ENCODE assay signal across 13 cellular contexts in the genomic region with DNA sequence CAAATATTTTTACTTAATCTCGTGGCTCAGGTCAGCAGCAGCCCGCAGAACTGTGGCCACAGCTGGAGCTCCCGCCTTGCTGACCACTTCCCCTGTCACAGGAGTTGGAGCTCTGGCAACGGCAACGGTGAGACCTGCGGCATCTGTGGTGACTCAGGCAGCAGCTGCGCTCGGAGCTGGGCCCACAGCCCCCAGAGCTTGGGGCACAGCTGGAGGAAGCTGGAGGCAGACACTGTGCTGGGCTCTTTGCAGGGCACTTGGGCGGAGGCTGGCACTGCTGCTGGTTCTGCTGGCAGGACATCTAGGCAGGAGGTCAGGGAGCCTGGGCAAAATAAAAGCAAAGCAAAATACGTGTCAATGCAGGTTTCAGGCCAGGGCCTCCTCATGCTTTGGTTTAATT. TPM values are rescaled to one million over a fixed set of nuclear protein-coding genes. Genes with fewer than 3 reads are reported as not detected.
DNase-seq lines count a peak whose midpoint lies in the region; ATAC-seq, FAIRE-seq and TF ChIP-seq lines count a peak whose summit lies in the region.
"Had no signal": no experiment of that assay in that cellular context is flagged by ENCODE, and none has a peak within 500 bp of the region (broad histone marks: within the 10 kb centered on the region; RNA-seq: fewer than 3 reads in every experiment).

A gene with protein sequence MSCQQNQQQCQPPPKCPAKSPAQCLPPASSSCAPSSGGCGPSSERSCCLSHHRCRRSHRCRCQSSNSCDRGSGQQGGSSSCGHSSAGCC (minus strand): TSS at position 301 of the 400 bp plus-strand sequence. CDS start 0 bp downstream, at position 301.

- H3K27ac ChIP-seq in GM23248 (no peak within 1 kb of the TSS), breast epithelium (no peak within 1 kb of the TSS)
- H3K27ac ChIP-seq: coronary artery, parathyroid adenoma, VCaP had no signal

- peaks cover 5% of the 10 kb centered on the region; the same call in 1 of the 2 replicates for H3K4me1 ChIP-seq in GM23248 (ENCODE audit: insufficient read depth)
- no peaks in the 10 kb centered on the region for H3K4me1 ChIP-seq in breast epithelium
- H3K4me1 ChIP-seq: parathyroid adenoma had no signal

- no peaks in the 10 kb centered on the region for H3K36me3 ChIP-seq in GM23248 (ENCODE audit: low read depth)
- H3K36me3 ChIP-seq in breast epithelium: no peaks in the 10 kb centered on the region

- in situ Hi-C loops in GM23248 (cut with MboI): no loop called here

- H3K4me2 ChIP-seq in GM23248 (ENCODE audit: unreplicated experiment): no peak within 1 kb of the TSS

- no peaks in the 10 kb centered on the region for H3F3A ChIP-seq in GM23248 (ENCODE audit: insufficient read depth)

- no peak for FAIRE-seq in HTR-8/SVneo (lab: Jason Lieb, UNC)

- DNase-seq in A172 (ENCODE audit: low spot score) (peak; percentile 36), GM23248 (peak; percentile 31), NOMO-1 treated with DMSO at 0.1 percent for 48 hours (lab: John Stamatoyannopoulos, UW; ENCODE audit: unreplicated experiment) (peak; percentile 39), left lobe of liver (ENCODE audit: low spot score) (peak; percentile 53), HTR-8/SVneo (ENCODE audit: insufficient read length, low spot score) (no peak), breast epithelium (ENCODE audit: low spot score in 2 of 2) (no peak), AG08396 (ENCODE audit: low spot score) (no peak)
- DNase-seq: activated T-cell treated with anti-CD3 and anti-CD28 coated beads for 4 hours had no signal

- H2AFZ ChIP-seq in GM23248: no peak within 1 kb of the TSS; the same call in 1 of the 2 replicates
- H2AFZ ChIP-seq: parathyroid adenoma had no signal

- no peaks in the 10 kb centered on the region for H4K20me1 ChIP-seq in GM23248 (ENCODE audit: insufficient read depth)

- H3K79me2 ChIP-seq in GM23248 (ENCODE audit: insufficient read depth): no peaks in the 10 kb centered on the region
- H3K79me2 ChIP-seq: parathyroid adenoma had no signal

- intact Hi-C loops in breast epithelium (cut with DNase I; ENCODE audit: low total_unique reads): no loop called here

- 35 to 40% methylated on average over 10 of the region's 10 CpGs for WGBS in GM23248 (ENCODE audit: low coverage in 1 of 2, low lambda C conversion rate in 2 of 2, missing lambda C conversion rate in 2 of 2), 2 experiments

- no peak for TF ChIP-seq CTCF in breast epithelium (IDR thresholded peaks at IDR 0.05)

- ATAC-seq in left lobe of liver (peak; percentile 93), HG03175 (IDR thresholded peaks at IDR 0.05; ENCODE audit: unreplicated experiment) (no peak)

- H3K9me2 ChIP-seq in GM23248 (ENCODE audit: insufficient read depth): no peaks in the 10 kb centered on the region

- no peak for TF ChIP-seq POLR2A in breast epithelium (IDR thresholded peaks at IDR 0.05)

- H3K9me3 ChIP-seq in GM23248 (ENCODE audit: low read depth) (no peaks in the 10 kb centered on the region), breast epithelium (peaks cover 5 to 19% of the 10 kb centered on the region in 2 donors)

- H3K9ac ChIP-seq in GM23248: no peak within 1 kb of the TSS
- H3K9ac ChIP-seq: parathyroid adenoma had no signal

- H3K4me3 ChIP-seq in GM23248: no peak within 1 kb of the TSS
- no peak within 1 kb of the TSS for H3K4me3 ChIP-seq in breast epithelium
- H3K4me3 ChIP-seq: coronary artery, lung had no signal

- H3K27me3 ChIP-seq in GM23248 (replicated peaks; ENCODE audit: insufficient read depth): no peaks in the 10 kb centered on the region; the same call in 1 of the 2 replicates
- H3K27me3 ChIP-seq in breast epithelium: peaks cover 0 to 4% of the 10 kb centered on the region in 2 donors

RNA-seq across cellular contexts. Expression of the gene that starts here (rescaled TPM):
- not detected in 2 replicates for total RNA-seq in A172 (2014; rRNA removed; shearing (Covaris generic))
- not detected in 2 replicates for total RNA-seq in GM23248 (2014; rRNA removed; shearing (Covaris generic))
- polyA plus RNA-seq in GM23248 (2016; fragmentation: Nextera tagmentation; extraction: Ambion mirVana): 1.4 TPM in 1 of 2 replicates, not detected in the other
- not detected for total RNA-seq in left lobe of liver
- not detected for total RNA-seq in breast epithelium
- total RNA-seq: lung had no signal
- polyA plus RNA-seq: lung had no signal

Comparison
In these comparisons a context has a peak if more than half of its experiments do, and no peak if none do; other contexts are left out.
1. Peak in DNase-seq in A172; RNA of the gene not detected or under 1 TPM.
2. Peak in DNase-seq and ATAC-seq in left lobe of liver; RNA of the gene not detected or under 1 TPM.
3. DNase-seq: peak in GM23248 (single experiment) and NOMO-1 treated with DMSO at 0.1 percent for 48 hours (single experiment); none in HTR-8/SVneo (single experiment), breast epithelium (0 of 2) and AG08396 (single experiment).